Comparison of ENCODE assay signal across 20 cellular contexts in genomic region chr4:93157984-93158383, GRCh38.
A peak's percentile ranks its signal among the peaks of the same experiment; 100 is the strongest.
DNase-seq lines count a peak whose midpoint lies in the region; FAIRE-seq and TF ChIP-seq lines count a peak whose summit lies in the region.
"Had no signal": no experiment of that assay in that cellular context is flagged by ENCODE, and none has a peak within 500 bp of the region (broad histone marks: within the 10 kb centered on the region; RNA-seq: fewer than 3 reads in every experiment).

No MANE protein-coding gene starts in this region.

- H3K9me3 ChIP-seq in AG04450 (ENCODE audit: control insufficient read depth, insufficient read depth, low read length) (no peaks in the 10 kb centered on the region), PC-9 (ENCODE audit: insufficient read depth, low read depth) (no peaks in the 10 kb centered on the region)
- H3K9me3 ChIP-seq: stomach had no signal

- H2AFZ ChIP-seq in PC-9 = no peak overlapping the region

- no peak for FAIRE-seq in H54 (lab: Jason Lieb, UNC)
- FAIRE-seq: frontal cortex, HTR-8/SVneo had no signal

- no peak overlapping the region for H3K4me2 ChIP-seq in PC-9

- no peak overlapping the region for H3K4me3 ChIP-seq in AG04450 (ENCODE audit: low read depth, low read length)
- no peak overlapping the region for H3K4me3 ChIP-seq in PC-9
- H3K4me3 ChIP-seq in fibroblast of pulmonary artery (replicated peaks; ENCODE audit: low read depth, low read length) = no peak overlapping the region
- H3K4me3 ChIP-seq: skin epidermis, stomach had no signal

- H3F3A ChIP-seq in PC-9 (ENCODE audit: insufficient read depth, low read depth) = no peaks in the 10 kb centered on the region

- CTCF ChIA-PET in AG04450 (lab: Charles Lee) = interaction anchor here (0.6 to 2.4 kb wide), 9 partner anchors 8 to 605 kb away, joined by 3 to 23 read pairs (median 3); no protein-coding TSS in a partner anchor
- CTCF ChIA-PET in PC-9 (lab: Charles Lee) = no interaction called here

- intact Hi-C loops in PC-9 (cut with micrococcal nuclease; ENCODE audit: unreplicated experiment) = no loop called here

- no peaks in the 10 kb centered on the region for H3K27me3 ChIP-seq in AG04450 (ENCODE audit: control insufficient read depth, insufficient read depth, low read length)
- H3K27me3 ChIP-seq in PC-9 (ENCODE audit: insufficient read depth, low read depth) = no peaks in the 10 kb centered on the region
- H3K27me3 ChIP-seq: stomach had no signal

- H3K27ac ChIP-seq in AG04450 (ENCODE audit: low read depth, low read length) = no peak overlapping the region
- no peak overlapping the region for H3K27ac ChIP-seq in PC-9
- H3K27ac ChIP-seq: skin epidermis, stomach had no signal

- no TSS peak for BruUV-seq in PC-9 (replicated peaks; lab: Mats Ljungman, UMichigan)

- TF ChIP-seq CTCF in AG04450 (IDR thresholded peaks at IDR 0.05; ENCODE audit: low read depth, low read length) = peak; percentile 55
- TF ChIP-seq CTCF in PC-9 (conservative IDR thresholded peaks at IDR 0.05) = 0 out of 2 replicates have a peak, but pooled peaks have one; percentile 12
- TF ChIP-seq CTCF in fibroblast of pulmonary artery (IDR thresholded peaks at IDR 0.05; ENCODE audit: low read length, missing control alignments) = peak; percentile 9

- H3K79me2 ChIP-seq in PC-9 (ENCODE audit: low read depth) = no peaks in the 10 kb centered on the region

- no peaks in the 10 kb centered on the region for H3K36me3 ChIP-seq in PC-9 (ENCODE audit: low read depth)
- H3K36me3 ChIP-seq: stomach had no signal

- DNase-seq in AG04450 (ENCODE audit: low read depth, low spot score) = no peak
- DNase-seq in H4 (ENCODE audit: low spot score) = peak; percentile 8
- DNase-seq in PC-9 = no peak
- DNase-seq in fibroblast of pulmonary artery (ENCODE audit: low read depth) = no peak
- DNase-seq in H54 (ENCODE audit: insufficient read length, low spot score) = no peak
- DNase-seq in stimulated activated CD4-positive, alpha-beta T cell treated with anti-CD3 and anti-CD28 coated beads, Interleukin-2, amount 100 ng/mL, for 24 hours = no peak
- no peak for DNase-seq in activated gamma-delta T cell (lab: John Stamatoyannopoulos, UW)
- DNase-seq in middle frontal gyrus (ENCODE audit: extremely low spot score, low spot score) = no peak
- DNase-seq: activated B cell treated with CpG ODN at 0.5 μM for 24 hours; activated CD8-positive, alpha-beta memory T cell treated with anti-CD3 and anti-CD28 coated beads, Interleukin-2, amount 10 ng/mL, durations not matched to agents 7 days and 5 days; activated naive CD4-positive, alpha-beta T cell; DMS153; effector memory CD8-positive, alpha-beta T cell; NCI-H1048; occipital lobe; stomach; SW 1271 had no signal

- H3K4me1 ChIP-seq in PC-9 (replicated peaks; ENCODE audit: insufficient read depth) = no peaks in the 10 kb centered on the region
- H3K4me1 ChIP-seq: stomach had no signal

- TF ChIP-seq POLR2A in H54 (IDR thresholded peaks at IDR 0.05; ENCODE audit: low read depth, low read length) = no peak

- H4K20me1 ChIP-seq in PC-9 (ENCODE audit: insufficient read depth) = no peaks in the 10 kb centered on the region

- POLR2A ChIA-PET in AG04450 (lab: Yijun Ruan, JAX) (no interaction called here), PC-9 (lab: Charles Lee; ENCODE audit: unreplicated experiment) (no interaction called here)

- no peaks in the 10 kb centered on the region for H3K9me2 ChIP-seq in PC-9 (ENCODE audit: insufficient read depth)
